Comparison of ENCODE assay signal across 9 cellular contexts in genomic region chr12:122893208-122894151, GRCh38. TPM values are rescaled to one million over a fixed set of nuclear protein-coding genes. Genes with fewer than 3 reads are reported as not detected.
DNase-seq lines count a peak whose midpoint lies in the region; ATAC-seq and TF ChIP-seq lines count a peak whose summit lies in the region.
"Had no signal": no experiment of that assay in that cellular context is flagged by ENCODE, and none has a peak within 500 bp of the region (broad histone marks: within the 10 kb centered on the region; RNA-seq: fewer than 3 reads in every experiment).

No MANE protein-coding gene starts in this region.

- no peak for ATAC-seq in activated CD8-positive, alpha-beta T cell treated with anti-CD3 and anti-CD28 coated beads for 36 hours
- ATAC-seq in left ventricle myocardium superior (no peak), HG02981 (IDR thresholded peaks at IDR 0.05; ENCODE audit: unreplicated experiment) (no peak)
- ATAC-seq in activated naive CD4-positive, alpha-beta T cell treated with anti-CD3 and anti-CD28 coated beads, Interleukin-2, amount 50 U/mL, for 72 hours, result no peak

- peaks cover 90% of the 10 kb centered on the region for H3K4me1 Mint-ChIP-seq in activated CD8-positive, alpha-beta T cell treated with anti-CD3 and anti-CD28 coated beads for 36 hours (ENCODE audit: low read depth)

- no peaks in the 10 kb centered on the region for H3K9me3 ChIP-seq in sigmoid colon

- POLR2A ChIA-PET in activated CD8-positive, alpha-beta T cell treated with anti-CD3 and anti-CD28 coated beads for 36 hours (lab: Charles Lee), result interaction anchor here (0.6 to 12.7 kb wide), 7 partner anchors 12 to 581 kb away, joined by 3 to 239 read pairs (median 3); partner anchors contain the start of genes ABCB9, MPHOSPH9, MTRFR and OGFOD2

- H3K9me3 Mint-ChIP-seq in activated CD8-positive, alpha-beta T cell treated with anti-CD3 and anti-CD28 coated beads for 36 hours, result peaks cover 6% of the 10 kb centered on the region
- H3K9me3 Mint-ChIP-seq in activated naive CD4-positive, alpha-beta T cell treated with anti-CD3 and anti-CD28 coated beads, Interleukin-2, amount 50 U/mL, for 72 hours, result peaks cover 0 to 7% of the 10 kb centered on the region in 2 donors

- H3K27ac ChIP-seq in sigmoid colon, result peak overlapping the region; percentile 77 to 84 (median 83)

- no peaks in the 10 kb centered on the region for H3K36me3 ChIP-seq in sigmoid colon

- peaks cover 24% of the 10 kb centered on the region for H3K36me3 Mint-ChIP-seq in activated CD8-positive, alpha-beta T cell treated with anti-CD3 and anti-CD28 coated beads for 36 hours (ENCODE audit: low read depth)
- H3K36me3 Mint-ChIP-seq in activated naive CD4-positive, alpha-beta T cell treated with anti-CD3 and anti-CD28 coated beads, Interleukin-2, amount 50 U/mL, for 72 hours, result peaks cover 16 to 18% of the 10 kb centered on the region in 2 donors

- peaks cover 3% of the 10 kb centered on the region for H3K27me3 Mint-ChIP-seq in activated CD8-positive, alpha-beta T cell treated with anti-CD3 and anti-CD28 coated beads for 36 hours

- DNase-seq in HFF-Myc (ENCODE audit: extremely low read depth, low read depth) (no peak), left ventricle myocardium superior (peak; percentile 55), sigmoid colon (no peak), ecto neural progenitor cell (ENCODE audit: low spot score) (no peak), cerebellar cortex (ENCODE audit: low spot score) (no peak)
- DNase-seq in activated CD8-positive, alpha-beta T cell treated with anti-CD3 and anti-CD28 coated beads for 36 hours, result no peak
- DNase-seq in activated naive CD4-positive, alpha-beta T cell treated with anti-CD3 and anti-CD28 coated beads, Interleukin-2, amount 50 U/mL, for 72 hours (ENCODE audit: low spot score in 2 of 2), result no peak
- DNase-seq: NCI-H2171 treated with DMSO at 0.1 percent for 48 hours had no signal

- H3K4me3 ChIP-seq in HFF-Myc (replicated peaks; ENCODE audit: low read depth, low read length), result peak overlapping the region; percentile 95
- no peak overlapping the region for H3K4me3 ChIP-seq in sigmoid colon

- peak overlapping the region; percentile 96 for H3K4me3 Mint-ChIP-seq in activated CD8-positive, alpha-beta T cell treated with anti-CD3 and anti-CD28 coated beads for 36 hours

- intact Hi-C loops in activated CD8-positive, alpha-beta T cell treated with anti-CD3 and anti-CD28 coated beads for 36 hours (cut with micrococcal nuclease), result no loop called here
- intact Hi-C loops in left ventricle myocardium superior (cut with micrococcal nuclease), result no loop called here
- intact Hi-C loops in sigmoid colon (cut with DNase I), result no loop called here

- TF ChIP-seq EP300 in sigmoid colon (IDR thresholded peaks at IDR 0.05), result no peak

- CTCF ChIA-PET in activated CD8-positive, alpha-beta T cell treated with anti-CD3 and anti-CD28 coated beads for 36 hours (lab: Charles Lee), result interaction anchor here (0.6 to 7.2 kb wide), 3 partner anchors 12 to 413 kb away, joined by 3 to 70 read pairs (median 3); no protein-coding TSS in a partner anchor

- no peaks in the 10 kb centered on the region for H3K27me3 ChIP-seq in sigmoid colon

- TF ChIP-seq POLR2A in sigmoid colon (IDR thresholded peaks at IDR 0.05), result no peak

- peaks cover 0 to 57% (median 52%) of the 10 kb centered on the region in 4 donors for H3K4me1 ChIP-seq in sigmoid colon

- TF ChIP-seq CTCF in HFF-Myc (IDR thresholded peaks at IDR 0.05; ENCODE audit: low read depth, low read length, missing control alignments) (no peak), sigmoid colon (IDR thresholded peaks at IDR 0.05) (no peak)
- no peak for TF ChIP-seq CTCF in activated CD8-positive, alpha-beta T cell treated with anti-CD3 and anti-CD28 coated beads for 36 hours (IDR thresholded peaks at IDR 0.05)

- H3K27ac Mint-ChIP-seq in activated CD8-positive, alpha-beta T cell treated with anti-CD3 and anti-CD28 coated beads for 36 hours, result no peak overlapping the region
- H3K27ac Mint-ChIP-seq in activated naive CD4-positive, alpha-beta T cell treated with anti-CD3 and anti-CD28 coated beads, Interleukin-2, amount 50 U/mL, for 72 hours, result no peak overlapping the region

- WGBS in sigmoid colon, 2 donors, result 23 to 66% methylated on average over 7 of the region's 7 CpGs

RNA-seq across cellular contexts. Expression of gene VPS37B, which starts 2.4 kb away (rescaled TPM):
- total RNA-seq in activated CD8-positive, alpha-beta T cell treated with anti-CD3 and anti-CD28 coated beads for 36 hours, result 10 to 100 TPM; 17.8 to 18.4 TPM
- total RNA-seq in left ventricle myocardium superior (29.5 TPM), sigmoid colon (10 to 100 TPM in 3 of 4 donors, 1 to 10 TPM in 1; 8.6 to 17.2 (median 15.3) TPM)
- polyA plus RNA-seq in sigmoid colon, result 10 to 100 TPM; 53.2 to 64.7 (median 54.1) TPM
- 10 to 100 TPM; 10.1 to 11.1 TPM for total RNA-seq in activated naive CD4-positive, alpha-beta T cell treated with anti-CD3 and anti-CD28 coated beads, Interleukin-2, amount 50 U/mL, for 72 hours

RNA-seq across cellular contexts. Expression of gene HIP1R, which starts 58.2 kb away (rescaled TPM):
- total RNA-seq in activated CD8-positive, alpha-beta T cell treated with anti-CD3 and anti-CD28 coated beads for 36 hours, result 10 to 100 TPM; 22.8 to 22.9 TPM
- 27.4 TPM for total RNA-seq in left ventricle myocardium superior
- total RNA-seq in sigmoid colon, result 10 to 100 TPM in 1 of 4 donors, 1 to 10 TPM in 3; 4.2 to 15.2 (median 5.5) TPM
- polyA plus RNA-seq in sigmoid colon, result 10 to 100 TPM; 21.5 to 77.4 (median 24.6) TPM
- 10 to 100 TPM; 16.7 to 48.9 TPM for total RNA-seq in activated naive CD4-positive, alpha-beta T cell treated with anti-CD3 and anti-CD28 coated beads, Interleukin-2, amount 50 U/mL, for 72 hours
